In the genomic region with DNA sequence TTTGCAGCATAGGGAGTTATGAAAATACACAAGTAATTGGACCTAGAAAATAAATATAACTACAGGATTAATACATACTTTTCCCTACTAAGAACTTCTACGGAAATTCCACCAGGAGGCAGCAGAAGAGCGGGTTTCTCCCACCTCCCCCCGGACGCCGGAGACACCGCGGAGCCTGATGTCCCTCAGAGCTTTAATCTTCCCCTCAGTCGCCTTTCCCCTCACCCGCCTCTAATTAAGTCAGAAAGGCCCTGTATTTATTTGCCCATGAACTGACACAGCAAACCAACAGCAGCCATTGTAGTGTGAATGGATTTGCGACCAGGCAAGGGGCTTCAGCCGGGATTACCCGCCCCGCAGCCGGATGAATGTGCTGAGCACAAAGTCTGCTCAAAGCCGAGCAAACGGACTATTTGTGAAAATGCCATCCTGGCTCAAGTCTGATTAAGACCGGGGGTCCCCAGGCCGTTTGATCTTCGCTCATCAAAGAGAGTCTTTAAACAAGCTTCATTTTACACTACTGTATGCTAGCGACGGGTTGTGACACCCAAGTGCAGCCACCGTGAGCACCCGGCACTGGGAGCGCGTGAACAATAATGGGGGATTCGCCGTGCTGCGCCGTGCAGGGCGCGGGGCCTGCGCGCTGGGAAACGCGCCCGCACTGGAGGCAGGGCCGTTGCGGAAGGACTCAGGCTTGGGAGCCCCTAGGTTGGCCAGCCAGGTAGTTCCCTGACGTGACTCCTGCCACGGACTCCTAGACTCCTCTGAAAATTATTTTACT, we compare ENCODE assay signal across 8 cellular contexts. TPM values are rescaled to one million over a fixed set of nuclear protein-coding genes. Genes with fewer than 3 reads are reported as not detected.
A peak's percentile ranks its signal among the peaks of the same experiment; 100 is the strongest.
DNase-seq lines count a peak whose midpoint lies in the region; ATAC-seq and TF ChIP-seq lines count a peak whose summit lies in the region.

No MANE protein-coding gene starts in this region.

- H3K4me1 Mint-ChIP-seq in activated T-cell treated with anti-CD3 and anti-CD28 coated beads, Interleukin-2, amount 50 U/mL, for 72 hours (ENCODE audit: low read depth) = peaks cover 7% of the 10 kb centered on the region

- no peaks in the 10 kb centered on the region for H3K79me1 ChIP-seq in neuronal stem cell (ENCODE audit: low read depth, low read length)

- H2BK120ac ChIP-seq in neuronal stem cell (ENCODE audit: low read depth, low read length) = no peak overlapping the region

- peak overlapping the region; percentile 51 to 65 for H3K4me3 Mint-ChIP-seq in activated T-cell treated with anti-CD3 and anti-CD28 coated beads, Interleukin-2, amount 50 U/mL, for 72 hours

- WGBS in neuronal stem cell (ENCODE audit: extremely low coverage in 2 of 2, insufficient read length in 2 of 2, insufficient replicate concordance in 1 of 2), 2 donors = no CpG with 5 or more reads among the region's 40 CpGs

- H2AK5ac ChIP-seq in neuronal stem cell (ENCODE audit: low read depth, low read length) = no peak overlapping the region

- H3K4me2 ChIP-seq in neuronal stem cell (ENCODE audit: insufficient read depth, low read length, poor library complexity, severe bottlenecking) = peak overlapping the region; percentile 95

- H3K27me3 Mint-ChIP-seq in activated T-cell treated with anti-CD3 and anti-CD28 coated beads, Interleukin-2, amount 50 U/mL, for 72 hours (ENCODE audit: low read depth) = peaks cover 32% of the 10 kb centered on the region

- no peak overlapping the region for H3K4ac ChIP-seq in neuronal stem cell (ENCODE audit: low read length)

- TF ChIP-seq CTCF in AG04449 (IDR thresholded peaks at IDR 0.05; ENCODE audit: insufficient read depth, low read length, missing control alignments) (peak; percentile 60), GM12873 (IDR thresholded peaks at IDR 0.05; ENCODE audit: insufficient read depth, low read depth, low read length, missing control alignments) (peak; percentile 58), NB4 (IDR thresholded peaks at IDR 0.05; ENCODE audit: low read depth, low read length) (peak; percentile 39)

- POLR2A ChIA-PET in AG04449 (lab: Yijun Ruan, JAX) = no interaction called here

- H3K23ac ChIP-seq in neuronal stem cell (ENCODE audit: low read depth, low read length, poor library complexity) = no peak overlapping the region

- H2BK12ac ChIP-seq in neuronal stem cell (ENCODE audit: low read length) = no peak overlapping the region

- H3K36me3 ChIP-seq in neuronal stem cell (replicated peaks in 1 of 2; ENCODE audit: control insufficient read depth in 2 of 2, insufficient read depth in 2 of 2, low read length in 2 of 2) = no peaks in the 10 kb centered on the region

- CTCF ChIA-PET in AG04449 (lab: Yijun Ruan, JAX) = interaction anchor here (0.7 to 16.2 kb wide), 65 partner anchors 9 to 471 kb away, joined by 3 to 462 read pairs (median 5); no protein-coding TSS in a partner anchor

- no peak overlapping the region for H3K14ac ChIP-seq in neuronal stem cell (ENCODE audit: low read length)

- H3K9me3 Mint-ChIP-seq in activated T-cell treated with anti-CD3 and anti-CD28 coated beads, Interleukin-2, amount 50 U/mL, for 72 hours = no peaks in the 10 kb centered on the region

- H3K4me3 ChIP-seq in AG04449 (ENCODE audit: low read depth, low read length) (peak overlapping the region; percentile 49), NB4 (ENCODE audit: low read depth, low read length) (no peak overlapping the region), neuronal stem cell (ENCODE audit: low read length in 2 of 2) (peak overlapping the region; percentile 26 to 75)

- no peak overlapping the region for H2BK5ac ChIP-seq in neuronal stem cell (ENCODE audit: low read length)

- H3K4me1 ChIP-seq in neuronal stem cell (ENCODE audit: control insufficient read depth in 2 of 2, insufficient read depth in 1 of 2, low read depth in 1 of 2, low read length in 2 of 2) = peaks cover 1 to 2% of the 10 kb centered on the region in 2 donors

- H3K36me3 Mint-ChIP-seq in activated T-cell treated with anti-CD3 and anti-CD28 coated beads, Interleukin-2, amount 50 U/mL, for 72 hours (ENCODE audit: insufficient read depth in 2 of 2) = peaks cover 0 to 2% of the 10 kb centered on the region in 2 donors

- no peak overlapping the region for H4K8ac ChIP-seq in neuronal stem cell (ENCODE audit: low read depth, low read length)

- no peak overlapping the region for H2BK15ac ChIP-seq in neuronal stem cell (ENCODE audit: low read length)

- H3K18ac ChIP-seq in neuronal stem cell (ENCODE audit: low read length) = peak overlapping the region; percentile 41

- H3K27me3 ChIP-seq in neuronal stem cell (ENCODE audit: control insufficient read depth in 3 of 3, insufficient read depth in 3 of 3, low read depth in 1 of 3, low read length in 3 of 3) = peaks cover 0 to 24% (median 11%) of the 10 kb centered on the region in 3 experiments

- no peak overlapping the region for H3K9ac ChIP-seq in neuronal stem cell (ENCODE audit: low read depth, low read length, poor library complexity)

- no peak overlapping the region for H3K27ac Mint-ChIP-seq in activated T-cell treated with anti-CD3 and anti-CD28 coated beads, Interleukin-2, amount 50 U/mL, for 72 hours

- H2AFZ ChIP-seq in neuronal stem cell (ENCODE audit: low read length) = peak overlapping the region; percentile 91

- DNase-seq in AG04449 (ENCODE audit: low read depth, low spot score) = no peak
- DNase-seq in NB4 (ENCODE audit: low read depth) = peak; percentile 65
- peak; percentile 18 to 42 for DNase-seq in activated T-cell treated with anti-CD3 and anti-CD28 coated beads, Interleukin-2, amount 50 U/mL, for 72 hours
- peak; percentile 71 for DNase-seq in glomerular visceral epithelial cell (ENCODE audit: extremely low spot score)
- DNase-seq in neuronal stem cell (ENCODE audit: low spot score) = peak; percentile 75
- no peak for DNase-seq in effector CD4-positive, alpha-beta T cell

- TF ChIP-seq POLR2A in NB4 (IDR thresholded peaks at IDR 0.05; ENCODE audit: extremely low read depth, insufficient read length) = no peak

- no peaks in the 10 kb centered on the region for H3K9me3 ChIP-seq in neuronal stem cell (replicated peaks in 1 of 2; ENCODE audit: control insufficient read depth in 2 of 2, insufficient read depth in 1 of 2, low read depth in 1 of 2, low read length in 2 of 2)

- no peak overlapping the region for H3K27ac ChIP-seq in neuronal stem cell (replicated peaks; ENCODE audit: low read length)

- peak; percentile 93 for ATAC-seq in HG02623 (IDR thresholded peaks at IDR 0.05; ENCODE audit: unreplicated experiment)
- peak in 1 of 2 donors; percentile 54 for ATAC-seq in activated T-cell treated with anti-CD3 and anti-CD28 coated beads, Interleukin-2, amount 50 U/mL, for 72 hours (replicated peaks in 1 of 2)

- no peak overlapping the region for H4K91ac ChIP-seq in neuronal stem cell (ENCODE audit: low read depth, low read length, poor library complexity)

RNA-seq across cellular contexts. Expression of a gene that starts 5.6 kb away (rescaled TPM):
- not detected for total RNA-seq in activated T-cell treated with anti-CD3 and anti-CD28 coated beads, Interleukin-2, amount 50 U/mL, for 72 hours
- not detected for polyA plus RNA-seq in neuronal stem cell (2013, experiment 1 of 2)
- polyA plus RNA-seq in neuronal stem cell (2013, experiment 2 of 2) = 0.01 TPM

Comparison
In these comparisons a context has a peak if more than half of its experiments do, and no peak if none do; other contexts are left out.
1. DNase-seq: peak in NB4 (single experiment), activated T-cell treated with anti-CD3 and anti-CD28 coated beads, Interleukin-2, amount 50 U/mL, for 72 hours (2 of 2), glomerular visceral epithelial cell (single experiment) and neuronal stem cell (single experiment); none in AG04449 (single experiment) and effector CD4-positive, alpha-beta T cell (single experiment).
2. Peak in every context shown above with its lines, with median percentiles within 50 percentile points of each other: CTCF ChIP-seq.